ENCODE assay signal across 1 cellular context in the genomic region with DNA sequence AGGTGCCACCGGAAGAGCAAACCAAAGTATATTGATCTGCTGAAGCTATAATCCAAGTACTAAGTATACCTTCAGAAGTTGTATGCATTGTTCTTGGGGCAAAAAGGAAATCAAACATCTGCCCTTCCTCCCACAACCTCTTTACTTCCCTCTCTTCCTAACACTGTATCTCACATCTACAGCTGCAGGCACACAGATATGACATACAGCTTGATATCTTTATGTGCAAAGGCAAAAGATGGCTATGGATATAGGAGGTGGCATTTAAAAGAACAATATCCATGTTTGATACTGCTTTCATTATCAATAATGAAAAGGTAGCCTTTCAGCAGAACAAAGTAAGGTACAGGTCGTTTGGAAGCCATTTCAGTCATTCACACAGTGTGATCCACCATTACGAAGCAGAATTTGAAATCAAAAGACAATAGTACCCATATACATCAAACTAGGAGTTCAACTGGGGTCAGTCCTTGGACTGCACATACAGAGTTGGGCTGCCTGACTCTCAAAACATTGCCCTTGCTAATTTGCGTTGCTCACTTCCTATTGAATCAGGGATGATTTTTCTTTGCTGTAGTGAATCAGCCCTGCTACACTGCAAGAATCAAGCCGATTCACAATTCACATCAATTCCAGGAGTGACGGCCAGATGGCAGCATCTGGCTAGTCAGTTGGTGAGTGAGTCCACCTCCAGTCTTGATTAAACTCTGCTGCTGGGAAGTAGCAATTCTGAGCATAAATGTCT.
TF ChIP-seq lines count a peak whose summit lies in the region.

No MANE protein-coding gene starts in this region.

TF ChIP-seq in GM12878, 131 proteins besides CTCF, POLR2A, EP300 and RAD21:
- TF ChIP-seq SMC3 (IDR thresholded peaks at IDR 0.05; ENCODE audit: borderline replicate concordance, low read length), result peak; percentile 98
- TF ChIP-seq SMARCA5 (IDR thresholded peaks at IDR 0.05), result no peak
